In the genomic region with DNA sequence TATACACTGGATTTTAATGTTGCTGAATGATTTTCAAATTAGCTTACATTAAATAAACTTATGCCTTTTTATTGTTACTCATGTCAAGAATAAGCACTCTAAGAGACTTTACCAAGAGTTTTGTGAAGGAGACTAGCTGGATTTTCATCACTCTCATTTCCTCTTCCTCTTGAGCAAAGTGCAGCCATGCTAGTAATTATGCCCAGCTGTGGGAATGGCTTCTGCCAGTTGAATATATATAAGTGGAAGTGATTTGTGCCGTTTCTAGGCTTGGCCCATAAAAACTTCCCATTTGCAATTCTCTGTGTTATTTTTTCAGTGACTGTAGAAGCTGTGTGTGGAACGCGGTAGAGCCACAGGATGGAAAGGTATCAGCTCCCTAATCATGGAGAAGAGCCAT, we compare ENCODE assay signal across 27 cellular contexts.
DNase-seq lines count a peak whose midpoint lies in the region; ATAC-seq and TF ChIP-seq lines count a peak whose summit lies in the region.
"Had no signal": no experiment of that assay in that cellular context is flagged by ENCODE, and none has a peak within 500 bp of the region (broad histone marks: within the 10 kb centered on the region; RNA-seq: fewer than 3 reads in every experiment).

No MANE protein-coding gene starts in this region.

- no peak for TF ChIP-seq CTCF in colonic mucosa (IDR thresholded peaks at IDR 0.05)

- peak; percentile 32 for DNase-seq in NCI-H748 (lab: John Stamatoyannopoulos, UW; ENCODE audit: unreplicated experiment)
- no peak for DNase-seq in NCI-H748 treated with DMSO at 0.1 percent for 48 hours (lab: John Stamatoyannopoulos, UW)
- peak; percentile 25 for DNase-seq in RPMI7951 (ENCODE audit: low read depth)
- no peak for DNase-seq in mesenchymal stem cell
- no peak for DNase-seq in foreskin melanocyte
- DNase-seq in neuronal stem cell (ENCODE audit: low spot score), result no peak
- DNase-seq in colonic mucosa, result no peak
- DNase-seq: activated CD4-positive, alpha-beta memory T cell treated with anti-CD3 and anti-CD28 coated beads for 36 hours; activated CD4-positive, CD25-positive, alpha-beta regulatory T cell treated with anti-CD3 and anti-CD28 coated beads, Interleukin-2, amount 50 U/mL, for 72 hours; activated naive CD4-positive, alpha-beta T cell treated with anti-CD3 and anti-CD28 coated beads for 36 hours; BE2C; dermis blood vessel endothelial cell; hippocampal formation; KG1; left cardiac atrium; mammary epithelial cell; NCI-H2029 treated with DMSO at 0.1 percent for 48 hours; NCI-H345; NCI-H82; stimulated activated CD4-positive, alpha-beta T cell treated with anti-CD3 and anti-CD28 coated beads, Interleukin-12 subunit alpha, Interleukin-12 subunit beta, amount 100 ng/mL, for 4 hours; stimulated activated CD4-positive, alpha-beta T cell treated with anti-CD3 and anti-CD28 coated beads, Interleukin-4, amount 100 ng/mL, for 1 hour; T-helper 17 cell; tibial artery had no signal

- no peak overlapping the region for H2BK15ac ChIP-seq in mesenchymal stem cell (ENCODE audit: low read depth, poor library complexity, severe bottlenecking)
- H2BK15ac ChIP-seq in neuronal stem cell (ENCODE audit: low read length), result no peak overlapping the region

- no peaks in the 10 kb centered on the region for H3K4me1 ChIP-seq in mesenchymal stem cell (ENCODE audit: control insufficient read depth, insufficient read depth, low read depth, low read length)
- peaks cover 0 to 7% of the 10 kb centered on the region in 2 donors for H3K4me1 ChIP-seq in neuronal stem cell (ENCODE audit: control insufficient read depth in 2 of 2, insufficient read depth in 1 of 2, low read depth in 1 of 2, low read length in 2 of 2)
- H3K4me1 ChIP-seq in colonic mucosa, result no peaks in the 10 kb centered on the region

- H3K4me2 ChIP-seq in mesenchymal stem cell (ENCODE audit: low read length, poor library complexity, severe bottlenecking) (no peak overlapping the region), neuronal stem cell (ENCODE audit: insufficient read depth, low read length, poor library complexity, severe bottlenecking) (no peak overlapping the region)

- WGBS in mesenchymal stem cell, result 77% methylated on average over 3 of the region's 3 CpGs
- WGBS in neuronal stem cell (ENCODE audit: extremely low coverage in 2 of 2, insufficient read length in 2 of 2, insufficient replicate concordance in 1 of 2), 2 donors, result no CpG with 5 or more reads among the region's 3 CpGs

- no peaks in the 10 kb centered on the region for H3K9me3 ChIP-seq in mesenchymal stem cell (ENCODE audit: control insufficient read depth, low read length)
- peaks cover 0 to 4% of the 10 kb centered on the region in 2 donors for H3K9me3 ChIP-seq in neuronal stem cell (replicated peaks in 1 of 2; ENCODE audit: control insufficient read depth in 2 of 2, insufficient read depth in 1 of 2, low read depth in 1 of 2, low read length in 2 of 2)
- H3K9me3 ChIP-seq in colonic mucosa, result no peaks in the 10 kb centered on the region
- H3K9me3 ChIP-seq: BE2C, HAP-1, tibial artery had no signal

- H3K4ac ChIP-seq in mesenchymal stem cell (ENCODE audit: low read depth in 1 of 2, low read length in 2 of 2), result no peak overlapping the region
- no peak overlapping the region for H3K4ac ChIP-seq in neuronal stem cell (ENCODE audit: low read length)

- H3K27ac ChIP-seq in mesenchymal stem cell (ENCODE audit: low read length, poor library complexity, severe bottlenecking), result no peak overlapping the region
- H3K27ac ChIP-seq in neuronal stem cell (replicated peaks; ENCODE audit: low read length), result no peak overlapping the region
- no peak overlapping the region for H3K27ac ChIP-seq in colonic mucosa

- H3K4me3 ChIP-seq in mesenchymal stem cell (ENCODE audit: insufficient read depth in 1 of 2, low read depth in 1 of 2, low read length in 2 of 2), result no peak overlapping the region
- no peak overlapping the region for H3K4me3 ChIP-seq in neuronal stem cell (ENCODE audit: low read length in 2 of 2)
- H3K4me3 ChIP-seq in colonic mucosa, result no peak overlapping the region
- H3K4me3 ChIP-seq: HAP-1, tibial artery had no signal

- H2BK120ac ChIP-seq in mesenchymal stem cell (ENCODE audit: low read depth, low read length) (no peak overlapping the region), neuronal stem cell (ENCODE audit: low read depth, low read length) (no peak overlapping the region)

- no peak overlapping the region for H2AFZ ChIP-seq in mesenchymal stem cell (ENCODE audit: low read depth, low read length)
- H2AFZ ChIP-seq in neuronal stem cell (ENCODE audit: low read length), result no peak overlapping the region

- H2BK12ac ChIP-seq in mesenchymal stem cell (ENCODE audit: low read length in 2 of 2) (no peak overlapping the region), neuronal stem cell (ENCODE audit: low read length) (no peak overlapping the region)

- H3K27me3 ChIP-seq in mesenchymal stem cell (ENCODE audit: control insufficient read depth in 1 of 2, insufficient read depth in 1 of 2, low read length in 2 of 2), result no peaks in the 10 kb centered on the region
- no peaks in the 10 kb centered on the region for H3K27me3 ChIP-seq in neuronal stem cell (ENCODE audit: control insufficient read depth in 3 of 3, insufficient read depth in 3 of 3, low read depth in 1 of 3, low read length in 3 of 3)
- no peaks in the 10 kb centered on the region for H3K27me3 ChIP-seq in colonic mucosa
- H3K27me3 ChIP-seq: BE2C, tibial artery had no signal

- no peak overlapping the region for H3K18ac ChIP-seq in mesenchymal stem cell (ENCODE audit: low read depth in 1 of 2, low read length in 2 of 2)
- no peak overlapping the region for H3K18ac ChIP-seq in neuronal stem cell (ENCODE audit: low read length)

- H4K91ac ChIP-seq in mesenchymal stem cell (ENCODE audit: low read length), result no peak overlapping the region
- no peak overlapping the region for H4K91ac ChIP-seq in neuronal stem cell (ENCODE audit: low read depth, low read length, poor library complexity)

- H3K23ac ChIP-seq in mesenchymal stem cell (ENCODE audit: low read length in 2 of 2), result no peak overlapping the region
- H3K23ac ChIP-seq in neuronal stem cell (ENCODE audit: low read depth, low read length, poor library complexity), result no peak overlapping the region

- peak overlapping the region; percentile 94 for H2AK5ac ChIP-seq in mesenchymal stem cell (ENCODE audit: low read length, severe bottlenecking)
- H2AK5ac ChIP-seq in neuronal stem cell (ENCODE audit: low read depth, low read length), result no peak overlapping the region

- H3K9ac ChIP-seq in mesenchymal stem cell (ENCODE audit: low read length), result no peak overlapping the region
- H3K9ac ChIP-seq in neuronal stem cell (ENCODE audit: low read depth, low read length, poor library complexity), result no peak overlapping the region
- no peak overlapping the region for H3K9ac ChIP-seq in colonic mucosa (ENCODE audit: low read depth in 2 of 2, low read length in 2 of 2)

- H3K79me1 ChIP-seq in mesenchymal stem cell (replicated peaks; ENCODE audit: low read length, poor library complexity, severe bottlenecking), result no peaks in the 10 kb centered on the region
- H3K79me1 ChIP-seq in neuronal stem cell (ENCODE audit: low read depth, low read length), result no peaks in the 10 kb centered on the region

- H2BK5ac ChIP-seq in mesenchymal stem cell (ENCODE audit: low read depth, low read length, poor library complexity, severe bottlenecking) (no peak overlapping the region), neuronal stem cell (ENCODE audit: low read length) (no peak overlapping the region)

- H3K36me3 ChIP-seq in mesenchymal stem cell (ENCODE audit: control insufficient read depth in 1 of 2, insufficient read depth in 2 of 2, low read depth in 1 of 2, low read length in 2 of 2) (no peaks in the 10 kb centered on the region), neuronal stem cell (replicated peaks in 1 of 2; ENCODE audit: control insufficient read depth in 2 of 2, insufficient read depth in 2 of 2, low read length in 2 of 2) (no peaks in the 10 kb centered on the region), colonic mucosa (no peaks in the 10 kb centered on the region)
- H3K36me3 ChIP-seq: BE2C, HAP-1, tibial artery had no signal

- intact Hi-C loops in colonic mucosa (cut with DNase I), result no loop called here

- H3K14ac ChIP-seq in mesenchymal stem cell (ENCODE audit: low read length in 2 of 2) (no peak overlapping the region), neuronal stem cell (ENCODE audit: low read length) (no peak overlapping the region)

- ATAC-seq in GM19351 (IDR thresholded peaks at IDR 0.05; ENCODE audit: unreplicated experiment), result no peak
- ATAC-seq: left cardiac atrium, sciatic nerve, SK-N-SH treated with all-trans-retinoic acid at 6 μM for 48 hours, T-helper 17 cell had no signal

- H4K8ac ChIP-seq in mesenchymal stem cell (ENCODE audit: low read length) (no peak overlapping the region), neuronal stem cell (ENCODE audit: low read depth, low read length) (no peak overlapping the region)

Comparison
In these comparisons a context has a peak if more than half of its experiments do, and no peak if none do; other contexts are left out.
1. DNase-seq: peak in NCI-H748 (single experiment) and RPMI7951 (single experiment); none in NCI-H748 treated with DMSO at 0.1 percent for 48 hours (single experiment), mesenchymal stem cell (single experiment), foreskin melanocyte (single experiment), neuronal stem cell (single experiment) and colonic mucosa (single experiment).